In genomic region chr4:89482248-89482647, GRCh38 we compare ENCODE assay signal across 8 cellular contexts.
DNase-seq lines count a peak whose midpoint lies in the region; ATAC-seq, FAIRE-seq and TF ChIP-seq lines count a peak whose summit lies in the region.

No MANE protein-coding gene starts in this region.

- peak; percentile 61 for FAIRE-seq in endometrium (lab: Jason Lieb, UNC)

- H3K27me3 Mint-ChIP-seq in stimulated activated naive B cell treated with anti-CD40 and anti-IgM and Interleukin-4, amounts not matched to agents 10 μg/mL and 1 μg/mL and 100 μg/mL, for 72 hours, result no peaks in the 10 kb centered on the region

- DNase-seq in NCI-H510A (lab: John Stamatoyannopoulos, UW), result peak; percentile 1
- no peak for DNase-seq in stimulated activated naive B cell treated with anti-CD40 and anti-IgM and Interleukin-4, amounts not matched to agents 10 μg/mL and 1 μg/mL and 100 μg/mL, for 72 hours
- DNase-seq in activated CD4-positive, alpha-beta T cell treated with anti-CD3 and anti-CD28 coated beads, Interleukin-2, amount 50 U/mL, for 4 hours, result no peak

- no peaks in the 10 kb centered on the region for H3K4me1 Mint-ChIP-seq in stimulated activated naive B cell treated with anti-CD40 and anti-IgM and Interleukin-4, amounts not matched to agents 10 μg/mL and 1 μg/mL and 100 μg/mL, for 72 hours

- H3K9me3 Mint-ChIP-seq in stimulated activated naive B cell treated with anti-CD40 and anti-IgM and Interleukin-4, amounts not matched to agents 10 μg/mL and 1 μg/mL and 100 μg/mL, for 72 hours, result peaks cover 12 to 14% of the 10 kb centered on the region in 2 donors

- H3K4me3 Mint-ChIP-seq in stimulated activated naive B cell treated with anti-CD40 and anti-IgM and Interleukin-4, amounts not matched to agents 10 μg/mL and 1 μg/mL and 100 μg/mL, for 72 hours, result no peak overlapping the region

- ATAC-seq in GM18511 (IDR thresholded peaks at IDR 0.05; ENCODE audit: unreplicated experiment) (peak; percentile 87), HG02973 (IDR thresholded peaks at IDR 0.05; ENCODE audit: unreplicated experiment) (peak; percentile 73), HG03025 (IDR thresholded peaks at IDR 0.05; ENCODE audit: low FRiP score, unreplicated experiment) (no peak)
- peak; percentile 79 to 82 for ATAC-seq in stimulated activated naive B cell treated with anti-CD40 and anti-IgM and Interleukin-4, amounts not matched to agents 10 μg/mL and 1 μg/mL and 100 μg/mL, for 72 hours (replicated peaks)

- no peaks in the 10 kb centered on the region for H3K36me3 Mint-ChIP-seq in stimulated activated naive B cell treated with anti-CD40 and anti-IgM and Interleukin-4, amounts not matched to agents 10 μg/mL and 1 μg/mL and 100 μg/mL, for 72 hours

- no peak overlapping the region for H3K27ac Mint-ChIP-seq in stimulated activated naive B cell treated with anti-CD40 and anti-IgM and Interleukin-4, amounts not matched to agents 10 μg/mL and 1 μg/mL and 100 μg/mL, for 72 hours

- no peak overlapping the region for H3K27ac ChIP-seq in C4-2B

- peak; percentile 64 for TF ChIP-seq CTCF in C4-2B (conservative IDR thresholded peaks at IDR 0.05)
